21 cellular contexts compared by ENCODE assay signal in the genomic region with DNA sequence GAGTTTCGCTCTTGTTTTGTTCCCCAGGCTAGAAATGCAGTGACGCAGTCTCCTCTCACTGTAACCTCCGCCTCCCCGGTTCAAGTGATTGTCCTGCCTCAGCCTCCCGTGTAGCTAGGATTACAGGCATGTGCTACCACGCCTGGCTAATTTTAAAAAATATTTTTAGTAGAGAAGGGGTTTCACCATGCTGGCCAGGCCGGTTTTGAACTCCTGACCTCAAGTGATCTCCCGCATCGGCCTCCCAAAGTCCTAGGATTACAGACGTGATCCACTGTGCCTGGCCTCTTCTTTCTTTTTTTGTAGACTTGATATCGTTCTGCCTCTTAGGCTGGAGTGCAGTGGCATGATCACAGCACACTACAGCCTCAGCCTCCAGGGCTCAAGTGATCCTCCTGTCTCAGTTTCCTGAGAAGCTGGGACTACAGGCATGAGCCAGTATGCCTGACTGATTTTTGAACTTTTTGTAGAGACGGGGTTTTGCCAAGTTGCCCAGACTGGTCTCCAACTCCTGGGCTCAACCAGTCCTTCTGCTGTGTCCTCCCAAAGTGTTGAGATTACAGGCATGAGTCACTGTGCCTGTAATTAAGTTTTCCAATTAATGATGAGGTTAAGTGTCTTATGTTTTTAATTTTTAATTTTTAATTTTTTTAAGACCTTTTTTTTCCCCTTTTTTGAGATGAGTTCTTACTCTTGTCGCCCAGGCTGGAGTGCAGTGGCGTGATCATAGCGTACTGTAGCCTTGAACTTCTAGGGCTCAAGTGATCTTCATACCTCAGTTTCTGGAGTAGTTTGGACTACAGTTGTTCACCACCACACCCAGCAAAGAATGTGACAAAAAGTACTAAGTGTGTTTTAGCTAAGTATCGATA. TPM values are rescaled to one million over a fixed set of nuclear protein-coding genes. Genes with fewer than 3 reads are reported as not detected.
DNase-seq lines count a peak whose midpoint lies in the region; ATAC-seq, FAIRE-seq and TF ChIP-seq lines count a peak whose summit lies in the region.
"Had no signal": no experiment of that assay in that cellular context is flagged by ENCODE, and none has a peak within 500 bp of the region (broad histone marks: within the 10 kb centered on the region; RNA-seq: fewer than 3 reads in every experiment).

No MANE protein-coding gene starts in this region.

- peaks cover 62% of the 10 kb centered on the region for H3K36me3 ChIP-seq in SK-N-MC (ENCODE audit: insufficient read depth, low read length)
- H3K36me3 ChIP-seq in keratinocyte (ENCODE audit: control insufficient read depth in 2 of 2, extremely low read depth in 1 of 2, insufficient read depth in 2 of 2, low read length in 2 of 2), result peaks cover 3 to 11% of the 10 kb centered on the region in 2 experiments
- H3K36me3 ChIP-seq: brain microvascular endothelial cell had no signal

- peak; percentile 29 for DNase-seq in GM12865 (ENCODE audit: low read depth)
- DNase-seq in SK-N-MC (ENCODE audit: low read depth, low spot score), result no peak
- DNase-seq in keratinocyte (ENCODE audit: low read depth, low spot score), result no peak
- DNase-seq in renal cortical epithelial cell (ENCODE audit: low read depth), result peak; percentile 22
- no peak for DNase-seq in NCI-H226
- DNase-seq in posterior vena cava (ENCODE audit: low spot score), result no peak
- DNase-seq: activated CD4-positive, alpha-beta T cell treated with anti-CD3 and anti-CD28 coated beads for 1 hour; activated CD8-positive, alpha-beta memory T cell treated with anti-CD3 and anti-CD28 coated beads for 24 hours; brain microvascular endothelial cell; DMS79 treated with DMSO at 0.1 percent for 48 hours; foreskin melanocyte; kidney glomerular epithelial cell; midbrain; NCI-H1417; NCI-H2171; NCI-H774 had no signal

- H4K20me1 ChIP-seq in keratinocyte (ENCODE audit: control insufficient read depth, extremely low read depth, insufficient read depth, low read length), result peaks cover 22% of the 10 kb centered on the region

- dilution Hi-C loops in keratinocyte (cut with MboI; ENCODE audit: extremely low pct_ligation_motif_present, low sequenced_read_pairs), result no loop called here

- ATAC-seq in GM18909 (IDR thresholded peaks at IDR 0.05; ENCODE audit: poor library complexity, unreplicated experiment) (no peak), HG03095 (IDR thresholded peaks at IDR 0.05; ENCODE audit: unreplicated experiment) (no peak)
- ATAC-seq: Panc1 had no signal

- H3K9ac ChIP-seq in SK-N-MC (ENCODE audit: insufficient read length) (peak overlapping the region; percentile 26), keratinocyte (ENCODE audit: control insufficient read depth, extremely low read depth, insufficient read depth, low read length) (peak overlapping the region; percentile 30)

- TF ChIP-seq CTCF in GM12865 (IDR thresholded peaks at IDR 0.05; ENCODE audit: insufficient read depth, low read depth, low read length, missing control alignments) (no peak), keratinocyte (optimal IDR thresholded peaks at IDR 0.05 in 1 of 3, IDR thresholded peaks at IDR 0.05 in 1 of 3, conservative IDR thresholded peaks at IDR 0.05 in 1 of 3; ENCODE audit: extremely low read depth in 1 of 3, insufficient read depth in 2 of 3, low read length in 3 of 3) (no peak)

- H3K9me1 ChIP-seq in keratinocyte (ENCODE audit: control insufficient read depth, extremely low read depth, insufficient read depth, low read length), result peaks cover 5% of the 10 kb centered on the region

- H3K4me2 ChIP-seq in keratinocyte (ENCODE audit: control insufficient read depth, extremely low read depth, insufficient read depth, low read depth, low read length), result peak overlapping the region; percentile 49

- H3K4me3 ChIP-seq in GM12865 (ENCODE audit: low read depth, low read length) (no peak overlapping the region), SK-N-MC (no peak overlapping the region), keratinocyte (ENCODE audit: control insufficient read depth in 2 of 3, extremely low read depth in 1 of 3, insufficient read depth in 2 of 3, low read depth in 1 of 3, low read length in 3 of 3) (peak overlapping the region in 1 of 3 experiments; percentile 3)
- H3K4me3 ChIP-seq: coronary artery had no signal

- H3K27ac ChIP-seq in SK-N-MC, result peak overlapping the region; percentile 72
- H3K27ac ChIP-seq in keratinocyte (ENCODE audit: control insufficient read depth, insufficient read depth, low read length), result peak overlapping the region; percentile 58
- H3K27ac ChIP-seq: brain microvascular endothelial cell, coronary artery had no signal

- intact Hi-C loops in posterior vena cava (cut with DNase I), result no loop called here

- H3K79me2 ChIP-seq in keratinocyte (ENCODE audit: control insufficient read depth, insufficient read depth, low read length), result peaks cover 93% of the 10 kb centered on the region

- no peaks in the 10 kb centered on the region for H3K27me3 ChIP-seq in keratinocyte (ENCODE audit: control insufficient read depth, extremely low read depth, insufficient read depth, low read length)
- H3K27me3 ChIP-seq: brain microvascular endothelial cell had no signal

- no peak overlapping the region for H2AFZ ChIP-seq in keratinocyte (ENCODE audit: control insufficient read depth, low read length)

- FAIRE-seq in keratinocyte (lab: Jason Lieb, UNC), result no peak
- FAIRE-seq: endometrium had no signal

- H3K4me1 ChIP-seq in keratinocyte (ENCODE audit: control insufficient read depth, extremely low read depth, insufficient read depth, low read length), result peaks cover 42% of the 10 kb centered on the region

- H3K9me3 ChIP-seq in SK-N-MC (ENCODE audit: low read depth, low read length), result no peaks in the 10 kb centered on the region
- H3K9me3 ChIP-seq in keratinocyte (ENCODE audit: control insufficient read depth, low read depth, low read length), result no peaks in the 10 kb centered on the region

RNA-seq across cellular contexts. Expression of gene RCOR1, which starts 10.2 kb away (rescaled TPM):
- 19.7 to 29.8 TPM (median 27.0 TPM) in 3 replicates for polyA plus RNA-seq in keratinocyte
- polyA plus RNA-seq in keratinocyte (2011; ENCODE audit: low read depth), result 23.3 TPM
- polyA plus RNA-seq in keratinocyte (2011; cell fraction: cytosol; rRNA removed), result 16.1 and 28.6 TPM in 2 replicates
- 35.0 and 41.8 TPM in 2 replicates for polyA plus RNA-seq in keratinocyte (2011; cell fraction: nucleus; rRNA removed)
- 21.3 and 21.9 TPM in 2 replicates for polyA plus RNA-seq in keratinocyte (2012; ENCODE audit: low replicate concordance)
- 18.8 to 39.6 TPM (median 26.1 TPM) in 3 replicates for polyA minus RNA-seq in keratinocyte
- polyA minus RNA-seq in keratinocyte (2011; cell fraction: cytosol; rRNA and poly(A)+ RNA removed), result 17.8 TPM
- polyA minus RNA-seq in keratinocyte (2011; cell fraction: nucleus; rRNA and poly(A)+ RNA removed), result 30.0 and 53.4 TPM in 2 replicates
- 11.6 and 28.0 TPM in 2 replicates for total RNA-seq in renal cortical epithelial cell
- 10 to 100 TPM; 12.6 to 15.4 TPM for total RNA-seq in posterior vena cava

Comparison
In these comparisons a context has a peak if more than half of its experiments do, and no peak if none do; other contexts are left out.
1. DNase-seq: peak in GM12865 (single experiment) and renal cortical epithelial cell (single experiment); none in SK-N-MC (single experiment), keratinocyte (single experiment), NCI-H226 (single experiment) and posterior vena cava (single experiment).